25 cellular contexts compared by ENCODE assay signal in the genomic region with DNA sequence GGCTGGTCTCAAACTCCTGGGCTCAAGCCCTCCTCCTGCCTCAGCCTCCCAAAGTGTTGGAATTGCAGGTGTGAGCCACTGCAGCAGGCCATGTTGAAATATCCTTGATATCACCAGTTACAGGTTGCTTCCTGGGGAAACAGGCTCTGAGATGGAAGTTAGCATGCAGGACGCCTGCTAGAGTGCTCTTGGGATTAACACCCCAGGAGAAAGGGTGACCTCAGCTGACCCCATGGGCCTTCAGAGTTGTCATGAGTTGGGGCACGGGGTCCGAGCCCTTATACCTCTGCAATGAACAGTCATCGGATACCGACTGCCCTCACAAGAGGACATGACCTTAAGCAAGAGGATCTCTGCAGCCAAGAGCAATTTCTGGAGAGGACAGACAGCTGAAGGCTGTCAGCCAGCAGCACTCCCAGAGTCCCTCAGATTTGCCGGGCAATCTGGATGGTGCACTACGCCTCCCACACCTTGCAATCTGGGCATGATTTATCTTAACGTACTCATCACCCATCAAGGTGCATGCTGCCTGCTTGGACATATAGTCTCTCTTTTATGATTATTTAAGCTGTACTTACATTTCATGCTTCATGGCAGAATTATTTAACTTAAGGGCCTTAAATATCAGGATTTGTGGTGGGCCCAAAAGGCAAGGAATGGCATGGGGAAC.
"Had no signal": no experiment of that assay in that cellular context is flagged by ENCODE, and none has a peak within 500 bp of the region (broad histone marks: within the 10 kb centered on the region; RNA-seq: fewer than 3 reads in every experiment).

No MANE protein-coding gene starts in this region.

- DNase-seq: activated CD4-positive, alpha-beta memory T cell treated with anti-CD3 and anti-CD28 coated beads for 36 hours; activated CD4-positive, alpha-beta T cell treated with anti-CD3 and anti-CD28 coated beads, Interleukin-2, amount 10 ng/mL, durations not matched to agents 24 days and 14 days; activated CD4-positive, CD25-positive, alpha-beta regulatory T cell treated with anti-CD3 and anti-CD28 coated beads, Interleukin-2, amount 50 U/mL, for 72 hours; activated gamma-delta T cell treated with Interleukin-2 at 50 U/mL for 16 hours; activated naive CD4-positive, alpha-beta T cell treated with anti-CD3 and anti-CD28 coated beads, Interleukin-2, amount 50 U/mL, for 16 hours; activated naive CD8-positive, alpha-beta T cell treated with anti-CD3 and anti-CD28 coated beads, Interleukin-2, amount 50 U/mL, for 24 hours; activated T-cell treated with anti-CD3 and anti-CD28 coated beads, Interleukin-2, amount 50 U/mL, for 4 hours; dermis blood vessel endothelial cell; effector CD8-positive, alpha-beta T cell; left ventricle myocardium superior; midbrain; naive thymus-derived CD4-positive, alpha-beta T cell; pancreas; psoas muscle; sigmoid colon; stimulated activated CD4-positive, alpha-beta T cell treated with anti-CD3 and anti-CD28 coated beads, Interleukin-1b, Interleukin-23, amount 100 ng/mL, for 48 hours; stimulated activated naive CD4-positive, alpha-beta T cell; T-helper 17 cell; T1000; tibial artery; upper lobe of right lung had no signal

- H3K9me3 ChIP-seq: breast epithelium, pancreas, psoas muscle, sigmoid colon, suprapubic skin, tibial artery, upper lobe of right lung had no signal

- H3K27ac ChIP-seq: breast epithelium, pancreas, psoas muscle, sigmoid colon, suprapubic skin, tibial artery, upper lobe of right lung had no signal

- H3K36me3 ChIP-seq: breast epithelium, pancreas, sigmoid colon, suprapubic skin, tibial artery, upper lobe of right lung had no signal

- H3K4me3 ChIP-seq: breast epithelium, pancreas, psoas muscle, sigmoid colon, smooth muscle cell, suprapubic skin, tibial artery, upper lobe of right lung had no signal

- H3K27me3 ChIP-seq: breast epithelium, pancreas, sigmoid colon, suprapubic skin, tibial artery, upper lobe of right lung had no signal

- H3K4me1 ChIP-seq: breast epithelium, psoas muscle, sigmoid colon had no signal

- H3K4me2 ChIP-seq: smooth muscle cell had no signal

- ATAC-seq: activated naive CD8-positive, alpha-beta T cell treated with anti-CD3 and anti-CD28 coated beads, Interleukin-2, amount 50 U/mL, for 24 hours; activated T-cell treated with anti-CD3 and anti-CD28 coated beads, Interleukin-2, amount 50 U/mL, for 4 hours; activated T-helper 17 cell treated with anti-CD3 and anti-CD28 coated beads, Interleukin-2, amount 50 U/mL, for 72 hours; left ventricle myocardium superior; naive thymus-derived CD4-positive, alpha-beta T cell; pancreas; psoas muscle; T-helper 17 cell; upper lobe of right lung had no signal
